Comparison of ENCODE assay signal across 15 cellular contexts in the genomic region with DNA sequence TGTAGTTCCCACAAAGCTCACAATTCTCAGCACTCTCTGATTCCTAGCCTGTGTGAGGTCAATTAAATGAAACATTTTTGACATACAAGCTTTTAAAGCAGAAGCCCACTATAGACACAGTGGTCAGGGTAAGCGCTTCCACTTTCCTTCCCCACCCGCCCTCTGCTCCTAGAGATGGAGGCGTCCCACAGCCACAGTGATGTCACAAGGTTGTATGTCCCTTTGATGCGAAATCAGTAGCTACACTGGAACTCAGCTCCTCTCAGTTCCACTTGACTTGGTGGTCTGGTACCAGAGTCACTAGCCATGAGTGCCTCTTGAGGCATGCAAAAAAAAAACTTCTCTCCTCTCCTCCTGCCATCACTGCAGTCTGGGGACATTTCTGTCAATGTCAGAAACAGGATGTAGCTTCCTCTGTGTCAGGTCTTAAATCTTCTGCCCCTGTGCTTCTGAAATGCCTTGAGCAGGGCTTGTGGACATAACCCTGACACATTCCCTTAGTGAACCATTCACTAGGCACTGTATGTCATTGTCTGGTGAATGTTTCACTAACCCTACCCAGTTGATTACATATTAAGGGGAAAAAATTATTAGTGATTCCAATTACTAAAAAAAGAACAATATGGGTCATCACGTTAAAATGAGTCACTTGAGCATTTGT. TPM values are rescaled to one million over a fixed set of nuclear protein-coding genes. Genes with fewer than 3 reads are reported as not detected.
A peak's percentile ranks its signal among the peaks of the same experiment; 100 is the strongest.
DNase-seq lines count a peak whose midpoint lies in the region; ATAC-seq and TF ChIP-seq lines count a peak whose summit lies in the region.
"Had no signal": no experiment of that assay in that cellular context is flagged by ENCODE, and none has a peak within 500 bp of the region (broad histone marks: within the 10 kb centered on the region; RNA-seq: fewer than 3 reads in every experiment).

No MANE protein-coding gene starts in this region.

- DNase-seq in EH (ENCODE audit: low read depth): peak; percentile 40
- peak; percentile 80 for DNase-seq in glomerular visceral epithelial cell (ENCODE audit: extremely low spot score)
- no peak for DNase-seq in activated T-cell treated with anti-CD3 and anti-CD28 coated beads, Interleukin-2, amount 50 U/mL, for 48 hours
- DNase-seq in foreskin fibroblast: no peak
- DNase-seq in lower leg skin (ENCODE audit: low spot score in 2 of 2): no peak
- DNase-seq: activated T-cell treated with anti-CD3 and anti-CD28 coated beads, Interleukin-2, amount 50 U/mL, for 4 hours; endodermal cell; heart left ventricle; NCI-H526; SIG-M5; testis had no signal

- intact Hi-C loops in lower leg skin (cut with DNase I; ENCODE audit: low total_unique reads): no loop called here

- ATAC-seq in GM21423 (IDR thresholded peaks at IDR 0.05; ENCODE audit: unreplicated experiment): peak; percentile 92
- peak; percentile 81 for ATAC-seq in HG03159 (IDR thresholded peaks at IDR 0.05; ENCODE audit: unreplicated experiment)
- no peak for ATAC-seq in HG03039 (IDR thresholded peaks at IDR 0.05; ENCODE audit: unreplicated experiment)
- ATAC-seq: activated T-cell treated with anti-CD3 and anti-CD28 coated beads, Interleukin-2, amount 50 U/mL, for 4 hours; heart left ventricle had no signal

- 72 to 85% methylated on average over 5 of the region's 5 CpGs for whole genome bisulfite sequencing in lower leg skin, 2 donors

- TF ChIP-seq POLR2A in lower leg skin (IDR thresholded peaks at IDR 0.05): no peak

- TF ChIP-seq CTCF in foreskin fibroblast (IDR thresholded peaks at IDR 0.05; ENCODE audit: low read depth, low read length) (no peak), lower leg skin (IDR thresholded peaks at IDR 0.05) (no peak)

- H3K4me3 ChIP-seq in foreskin fibroblast (ENCODE audit: low read depth in 1 of 2, low read length in 2 of 2) (no peak overlapping the region), lower leg skin (ENCODE audit: low read depth, poor library complexity, severe bottlenecking) (no peak overlapping the region)
- H3K4me3 ChIP-seq: heart left ventricle, testis had no signal

RNA-seq across cellular contexts. Expression of gene SULT1C4, which starts 7.8 kb away (rescaled TPM):
- total RNA-seq in lower leg skin: 1 to 10 TPM in 2 of 4 donors, under 1 TPM in 2; 0.17 to 2.4 (median 0.93) TPM
- total RNA-seq: activated T-cell treated with anti-CD3 and anti-CD28 coated beads, Interleukin-2, amount 50 U/mL, for 4 hours; MCF 10A had no signal

Comparison
In these comparisons a context has a peak if more than half of its experiments do, and no peak if none do; other contexts are left out.
1. DNase-seq: peak in EH (single experiment) and glomerular visceral epithelial cell (single experiment); none in activated T-cell treated with anti-CD3 and anti-CD28 coated beads, Interleukin-2, amount 50 U/mL, for 48 hours (0 of 2), foreskin fibroblast (0 of 2) and lower leg skin (0 of 2).